Comparison of ENCODE assay signal across 11 cellular contexts in the genomic region with DNA sequence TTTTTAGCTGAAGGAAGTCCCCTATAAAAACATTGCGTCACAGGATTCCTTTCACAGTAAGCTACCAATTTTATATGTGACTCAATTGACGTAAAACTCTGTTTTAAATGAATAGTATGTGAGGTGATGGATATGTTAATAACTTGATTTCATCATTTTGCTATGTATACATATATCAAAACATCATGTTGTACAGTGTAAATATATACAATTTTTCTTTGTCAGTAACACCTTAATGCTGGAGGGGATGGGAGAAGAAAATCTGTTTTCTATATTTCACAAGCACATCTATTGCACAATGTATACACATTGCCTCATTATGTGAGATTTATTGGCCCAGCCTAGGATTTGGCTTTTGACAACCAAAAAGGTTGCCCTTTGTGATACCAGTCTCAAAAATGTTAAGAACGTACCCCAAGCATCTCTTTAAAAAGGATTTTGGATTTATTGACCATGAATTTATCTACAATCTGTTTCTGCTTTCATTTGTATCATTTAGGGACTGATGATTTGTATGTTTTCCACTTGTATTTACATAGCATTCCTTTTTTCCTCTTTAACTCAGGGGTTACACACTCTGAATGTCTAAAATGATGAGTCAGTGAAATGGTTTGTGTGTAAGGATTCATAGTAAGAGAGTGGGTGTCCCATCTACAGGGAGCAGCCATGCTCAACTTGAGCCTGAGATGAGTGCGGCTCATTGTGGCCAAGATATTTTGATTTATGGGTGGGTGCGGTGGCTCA.
DNase-seq lines count a peak whose midpoint lies in the region; ATAC-seq and TF ChIP-seq lines count a peak whose summit lies in the region.
"Had no signal": no experiment of that assay in that cellular context is flagged by ENCODE, and none has a peak within 500 bp of the region (broad histone marks: within the 10 kb centered on the region; RNA-seq: fewer than 3 reads in every experiment).

No MANE protein-coding gene starts in this region.

- no peak overlapping the region for H3K4me3 Mint-ChIP-seq in activated CD4-positive, alpha-beta memory T cell treated with anti-CD3 and anti-CD28 coated beads for 36 hours

- H3K36me3 ChIP-seq in A673 (ENCODE audit: insufficient read depth, low read length, poor library complexity, severe bottlenecking), result no peaks in the 10 kb centered on the region

- CTCF ChIA-PET in A673 (lab: Charles Lee), result no interaction called here
- CTCF ChIA-PET in activated CD4-positive, alpha-beta memory T cell treated with anti-CD3 and anti-CD28 coated beads for 36 hours (lab: Charles Lee), result interaction anchor here (0.8 to 1.4 kb wide), 5 partner anchors 11 to 340 kb away, joined by 3 read pairs; partner anchors contain the start of gene HDDC3

- peaks cover 30% of the 10 kb centered on the region for H3K4me1 ChIP-seq in A673 (ENCODE audit: insufficient read depth, low read length, poor library complexity, severe bottlenecking)

- no peaks in the 10 kb centered on the region for H3K9me3 ChIP-seq in A673 (ENCODE audit: low read depth, low read length, poor library complexity, severe bottlenecking)
- H3K9me3 ChIP-seq: stomach had no signal

- ATAC-seq in GM18867 (IDR thresholded peaks at IDR 0.05; ENCODE audit: unreplicated experiment), result no peak

- no peak overlapping the region for H3K4me3 ChIP-seq in A673 (ENCODE audit: low read depth, low read length, poor library complexity, severe bottlenecking)
- H3K4me3 ChIP-seq in foreskin fibroblast (ENCODE audit: low read depth in 1 of 2, low read length in 2 of 2), result no peak overlapping the region
- H3K4me3 ChIP-seq: stomach had no signal

- no peaks in the 10 kb centered on the region for H3K9me3 Mint-ChIP-seq in activated CD4-positive, alpha-beta memory T cell treated with anti-CD3 and anti-CD28 coated beads for 36 hours

- no TSS peak for BruUV-seq in A673 (replicated peaks; lab: Mats Ljungman, UMichigan)

- H3K27ac ChIP-seq in A673 (ENCODE audit: low read depth, low read length, poor library complexity, severe bottlenecking), result no peak overlapping the region

- intact Hi-C loops in A673 (cut with micrococcal nuclease; ENCODE audit: unreplicated experiment), result loop anchor here (5.0 kb wide), 1 partner anchor 60 kb away; no protein-coding TSS in a partner anchor
- intact Hi-C loops in activated CD4-positive, alpha-beta memory T cell treated with anti-CD3 and anti-CD28 coated beads for 36 hours (cut with micrococcal nuclease), result loop anchor here (5.0 to 10.0 kb wide), 2 partner anchors 92 to 175 kb away; no protein-coding TSS in a partner anchor

- H3K4me1 Mint-ChIP-seq in activated CD4-positive, alpha-beta memory T cell treated with anti-CD3 and anti-CD28 coated beads for 36 hours (ENCODE audit: low read depth), result peaks cover 71% of the 10 kb centered on the region

- peak overlapping the region; percentile 100 for H3K27ac Mint-ChIP-seq in activated CD4-positive, alpha-beta memory T cell treated with anti-CD3 and anti-CD28 coated beads for 36 hours

- H3K27me3 Mint-ChIP-seq in activated CD4-positive, alpha-beta memory T cell treated with anti-CD3 and anti-CD28 coated beads for 36 hours, result no peaks in the 10 kb centered on the region

- H3K36me3 Mint-ChIP-seq in activated CD4-positive, alpha-beta memory T cell treated with anti-CD3 and anti-CD28 coated beads for 36 hours, result peaks cover 19% of the 10 kb centered on the region

- DNase-seq in A673 (ENCODE audit: low spot score), result peak; percentile 48
- DNase-seq in H4 (ENCODE audit: low spot score), result peak; percentile 14
- peak; percentile 39 for DNase-seq in activated CD4-positive, alpha-beta memory T cell treated with anti-CD3 and anti-CD28 coated beads for 36 hours
- peak; percentile 69 to 77 for DNase-seq in foreskin fibroblast
- no peak for DNase-seq in activated gamma-delta T cell treated with Interleukin-2 at 50 U/mL for 16 hours
- DNase-seq in NCI-H1092 (lab: John Stamatoyannopoulos, UW), result no peak
- no peak for DNase-seq in activated effector memory CD4-positive, alpha-beta T cell treated with Interleukin-2 at 50 U/mL for 16 hours
- DNase-seq: DND-41, NCI-H69, stomach had no signal

- POLR2A ChIA-PET in A673 (lab: Charles Lee; ENCODE audit: low non-redundant PET), result no interaction called here
- POLR2A ChIA-PET in activated CD4-positive, alpha-beta memory T cell treated with anti-CD3 and anti-CD28 coated beads for 36 hours (lab: Charles Lee), result interaction anchor here (0.6 to 1.1 kb wide), 2 partner anchors 19 to 26 kb away, joined by 3 to 4 read pairs; no protein-coding TSS in a partner anchor

- no peak for TF ChIP-seq CTCF in A673 (conservative IDR thresholded peaks at IDR 0.05; ENCODE audit: low read depth, low read length)
- TF ChIP-seq CTCF in foreskin fibroblast (IDR thresholded peaks at IDR 0.05; ENCODE audit: low read depth, low read length), result no peak

- H3K27me3 ChIP-seq in A673 (replicated peaks; ENCODE audit: insufficient read depth, low read depth, low read length, poor library complexity), result no peaks in the 10 kb centered on the region
- H3K27me3 ChIP-seq: stomach had no signal

Comparison
In these comparisons a context has a peak if more than half of its experiments do, and no peak if none do; other contexts are left out.
1. DNase-seq: peak in A673 (single experiment), H4 (single experiment), activated CD4-positive, alpha-beta memory T cell treated with anti-CD3 and anti-CD28 coated beads for 36 hours (single experiment) and foreskin fibroblast (2 of 2); none in activated gamma-delta T cell treated with Interleukin-2 at 50 U/mL for 16 hours (single experiment), NCI-H1092 (single experiment) and activated effector memory CD4-positive, alpha-beta T cell treated with Interleukin-2 at 50 U/mL for 16 hours (single experiment).